Comparison of ENCODE assay signal across 21 cellular contexts in genomic region chr10:101958691-101959090, GRCh38.
DNase-seq lines count a peak whose midpoint lies in the region; ATAC-seq and TF ChIP-seq lines count a peak whose summit lies in the region.
"Had no signal": no experiment of that assay in that cellular context is flagged by ENCODE, and none has a peak within 500 bp of the region (broad histone marks: within the 10 kb centered on the region; RNA-seq: fewer than 3 reads in every experiment).

No MANE protein-coding gene starts in this region.

- H3K4me3 ChIP-seq in CD8-positive, alpha-beta T cell (ENCODE audit: low read depth, low read length): no peak overlapping the region
- H3K4me3 ChIP-seq in Karpas-422 (ENCODE audit: low read length): no peak overlapping the region
- H3K4me3 ChIP-seq in gastrocnemius medialis: no peak overlapping the region
- no peak overlapping the region for H3K4me3 ChIP-seq in CD8-positive, alpha-beta memory T cell (ENCODE audit: low read length)
- H3K4me3 ChIP-seq: BLaER1 treated with 17β-estradiol and CSF1 and Interleukin-3, amounts not matched to agents 10 nM and 100 nM; GM23338; K562; Peyer's patch; SJSA1 had no signal

- H3K4me3 Mint-ChIP-seq in CD8-positive, alpha-beta T cell: no peak overlapping the region
- no peak overlapping the region for H3K4me3 Mint-ChIP-seq in memory B cell
- no peak overlapping the region for H3K4me3 Mint-ChIP-seq in activated T-cell treated with anti-CD3 and anti-CD28 coated beads, Interleukin-2, amount 50 U/mL, for 72 hours
- H3K4me3 Mint-ChIP-seq in CD8-positive, alpha-beta memory T cell: no peak overlapping the region
- H3K4me3 Mint-ChIP-seq: GM23338 had no signal

- in situ Hi-C loops in gastrocnemius medialis (cut with MboI; ENCODE audit: low sequenced_read_pairs in 4 of 4): no loop called here

- no peak overlapping the region for H2AFZ ChIP-seq in Karpas-422 (ENCODE audit: low read length)
- H2AFZ ChIP-seq: GM23338 had no signal

- no peak overlapping the region for H3K4me2 ChIP-seq in Karpas-422 (ENCODE audit: low read depth, low read length, poor library complexity, severe bottlenecking)
- H3K4me2 ChIP-seq: BLaER1 treated with 17β-estradiol and CSF1 and Interleukin-3, amounts not matched to agents 10 nM and 100 nM; GM23338 had no signal

- CTCF ChIA-PET in CD8-positive, alpha-beta T cell (lab: Charles Lee): interaction anchor here (1.0 kb wide), 1 partner anchor 9 kb away, joined by 3 read pairs; no protein-coding TSS in a partner anchor
- CTCF ChIA-PET in CD8-positive, alpha-beta memory T cell (lab: Charles Lee): interaction anchor here (1.6 kb wide), 1 partner anchor 69 kb away, joined by 3 read pairs; no protein-coding TSS in a partner anchor

- no peaks in the 10 kb centered on the region for H4K20me1 ChIP-seq in Karpas-422 (ENCODE audit: insufficient read depth, low read depth, low read length)

- H3K9ac ChIP-seq in Karpas-422 (ENCODE audit: low read length): no peak overlapping the region
- H3K9ac ChIP-seq: BLaER1 treated with 17β-estradiol and CSF1 and Interleukin-3, amounts not matched to agents 10 nM and 100 nM had no signal

- intact Hi-C loops in CD8-positive, alpha-beta T cell (cut with DNase I, micrococcal nuclease): no loop called here
- intact Hi-C loops in gastrocnemius medialis (cut with DNase I; ENCODE audit: low total_unique reads): no loop called here

- H3K79me2 ChIP-seq in Karpas-422 (ENCODE audit: low read length): no peaks in the 10 kb centered on the region

- H3K4me1 Mint-ChIP-seq in CD8-positive, alpha-beta T cell (ENCODE audit: low read depth): peaks cover 2% of the 10 kb centered on the region
- H3K4me1 Mint-ChIP-seq in memory B cell: peaks cover 24% of the 10 kb centered on the region
- H3K4me1 Mint-ChIP-seq in activated T-cell treated with anti-CD3 and anti-CD28 coated beads, Interleukin-2, amount 50 U/mL, for 72 hours (ENCODE audit: low read depth): no peaks in the 10 kb centered on the region
- H3K4me1 Mint-ChIP-seq in CD8-positive, alpha-beta memory T cell: peaks cover 0 to 7% (median 0%) of the 10 kb centered on the region in 3 donors
- H3K4me1 Mint-ChIP-seq: GM23338 had no signal

- no peaks in the 10 kb centered on the region for H3K9me3 ChIP-seq in CD8-positive, alpha-beta T cell (ENCODE audit: low read length)
- H3K9me3 ChIP-seq in Karpas-422 (ENCODE audit: low read length) (no peaks in the 10 kb centered on the region), gastrocnemius medialis (no peaks in the 10 kb centered on the region)
- H3K9me3 ChIP-seq in CD8-positive, alpha-beta memory T cell (ENCODE audit: low read length): no peaks in the 10 kb centered on the region
- H3K9me3 ChIP-seq: Peyer's patch, SJSA1 had no signal

- POLR2A ChIA-PET in CD8-positive, alpha-beta T cell (lab: Charles Lee): no interaction called here
- POLR2A ChIA-PET in CD8-positive, alpha-beta memory T cell (lab: Charles Lee): no interaction called here

- no peak for TF ChIP-seq POLR2A in gastrocnemius medialis (IDR thresholded peaks at IDR 0.05)

- H3K27me3 ChIP-seq in CD8-positive, alpha-beta T cell (ENCODE audit: insufficient read depth, low read length): no peaks in the 10 kb centered on the region
- H3K27me3 ChIP-seq in Karpas-422 (ENCODE audit: low read length): no peaks in the 10 kb centered on the region
- H3K27me3 ChIP-seq in gastrocnemius medialis: no peaks in the 10 kb centered on the region
- no peaks in the 10 kb centered on the region for H3K27me3 ChIP-seq in CD8-positive, alpha-beta memory T cell (ENCODE audit: insufficient read depth, low read length, poor library complexity, severe bottlenecking)
- H3K27me3 ChIP-seq: BLaER1 treated with 17β-estradiol and CSF1 and Interleukin-3, amounts not matched to agents 10 nM and 100 nM; Peyer's patch; SJSA1 had no signal

- H3K27me3 Mint-ChIP-seq in CD8-positive, alpha-beta T cell (ENCODE audit: low read depth): no peaks in the 10 kb centered on the region
- no peaks in the 10 kb centered on the region for H3K27me3 Mint-ChIP-seq in memory B cell
- no peaks in the 10 kb centered on the region for H3K27me3 Mint-ChIP-seq in activated T-cell treated with anti-CD3 and anti-CD28 coated beads, Interleukin-2, amount 50 U/mL, for 72 hours (ENCODE audit: low read depth)
- H3K27me3 Mint-ChIP-seq in CD8-positive, alpha-beta memory T cell: no peaks in the 10 kb centered on the region

- no peak for TF ChIP-seq CTCF in CD8-positive, alpha-beta T cell (IDR thresholded peaks at IDR 0.05)
- no peak for TF ChIP-seq CTCF in gastrocnemius medialis (IDR thresholded peaks at IDR 0.05 in 4 of 5, conservative IDR thresholded peaks at IDR 0.05 in 1 of 5)

- H3K27ac Mint-ChIP-seq in CD8-positive, alpha-beta T cell: peak overlapping the region; percentile 6
- peak overlapping the region; percentile 82 for H3K27ac Mint-ChIP-seq in memory B cell
- no peak overlapping the region for H3K27ac Mint-ChIP-seq in activated T-cell treated with anti-CD3 and anti-CD28 coated beads, Interleukin-2, amount 50 U/mL, for 72 hours
- H3K27ac Mint-ChIP-seq in CD8-positive, alpha-beta memory T cell: peak overlapping the region in 4 of 8 donors; percentile 17 to 68 (median 48)
- H3K27ac Mint-ChIP-seq: GM23338 had no signal

- no peak for ATAC-seq in CD8-positive, alpha-beta T cell
- ATAC-seq in memory B cell (ENCODE audit: low read depth) (no peak), gastrocnemius medialis (no peak), HG03442 (IDR thresholded peaks at IDR 0.05; ENCODE audit: unreplicated experiment) (no peak)
- ATAC-seq in activated T-cell treated with anti-CD3 and anti-CD28 coated beads, Interleukin-2, amount 50 U/mL, for 72 hours (replicated peaks in 1 of 2): no peak
- ATAC-seq: GM23338, K562 had no signal

- H3K9me2 ChIP-seq in Karpas-422 (replicated peaks; ENCODE audit: insufficient read depth, low read length): no peaks in the 10 kb centered on the region

- H3K36me3 ChIP-seq in CD8-positive, alpha-beta T cell (ENCODE audit: insufficient read depth, low read length): peaks cover 11% of the 10 kb centered on the region
- no peaks in the 10 kb centered on the region; the same call in 1 of the 2 replicates for H3K36me3 ChIP-seq in Karpas-422 (ENCODE audit: insufficient read depth, low read length)
- peaks cover 0 to 20% of the 10 kb centered on the region in 2 donors for H3K36me3 ChIP-seq in gastrocnemius medialis
- H3K36me3 ChIP-seq in CD8-positive, alpha-beta memory T cell (ENCODE audit: insufficient read depth, low read length): peaks cover 3% of the 10 kb centered on the region

- DNase-seq in CD8-positive, alpha-beta T cell: no peak
- DNase-seq in Karpas-422 (no peak), memory B cell (ENCODE audit: low spot score in 2 of 2) (no peak), gastrocnemius medialis (no peak), NCI-H69 (lab: John Stamatoyannopoulos, UW) (no peak)
- DNase-seq in activated T-cell treated with anti-CD3 and anti-CD28 coated beads, Interleukin-2, amount 50 U/mL, for 72 hours: no peak
- DNase-seq in CD8-positive, alpha-beta memory T cell: no peak
- DNase-seq: DMS53, GDM1, HCEC 1CT, NCI-H1092 treated with DMSO at 0.1 percent for 48 hours, NCI-H1436 treated with DMSO at 0.1 percent for 48 hours, NCI-H1930, NCI-H226, NCI-H82, Peyer's patch had no signal

- H3K4me1 ChIP-seq in CD8-positive, alpha-beta T cell (ENCODE audit: insufficient read depth, low read length): no peaks in the 10 kb centered on the region
- H3K4me1 ChIP-seq in Karpas-422 (ENCODE audit: low read length) (peaks cover 7% of the 10 kb centered on the region), gastrocnemius medialis (peaks cover 29 to 35% of the 10 kb centered on the region in 2 donors)
- no peaks in the 10 kb centered on the region for H3K4me1 ChIP-seq in CD8-positive, alpha-beta memory T cell (ENCODE audit: insufficient read depth, low read length)
- H3K4me1 ChIP-seq: BLaER1 treated with 17β-estradiol and CSF1 and Interleukin-3, amounts not matched to agents 10 nM and 100 nM; Peyer's patch had no signal

- H3K36me3 Mint-ChIP-seq in CD8-positive, alpha-beta T cell: peaks cover 55% of the 10 kb centered on the region
- peaks cover 32% of the 10 kb centered on the region for H3K36me3 Mint-ChIP-seq in memory B cell
- H3K36me3 Mint-ChIP-seq in activated T-cell treated with anti-CD3 and anti-CD28 coated beads, Interleukin-2, amount 50 U/mL, for 72 hours (ENCODE audit: insufficient read depth in 2 of 2): peaks cover 4 to 11% of the 10 kb centered on the region in 2 donors
- H3K36me3 Mint-ChIP-seq in CD8-positive, alpha-beta memory T cell: peaks cover 17 to 59% (median 30%) of the 10 kb centered on the region in 3 donors

- no peaks in the 10 kb centered on the region for H3K9me3 Mint-ChIP-seq in CD8-positive, alpha-beta T cell
- no peaks in the 10 kb centered on the region for H3K9me3 Mint-ChIP-seq in memory B cell
- peaks cover 0 to 4% of the 10 kb centered on the region in 2 donors for H3K9me3 Mint-ChIP-seq in activated T-cell treated with anti-CD3 and anti-CD28 coated beads, Interleukin-2, amount 50 U/mL, for 72 hours
- no peaks in the 10 kb centered on the region for H3K9me3 Mint-ChIP-seq in CD8-positive, alpha-beta memory T cell
- H3K9me3 Mint-ChIP-seq: GM23338 had no signal

- H3K27ac ChIP-seq in CD8-positive, alpha-beta T cell (ENCODE audit: low read depth, low read length): no peak overlapping the region
- peak overlapping the region; percentile 54 for H3K27ac ChIP-seq in Karpas-422 (ENCODE audit: low read length)
- peak overlapping the region; percentile 89 to 98 (median 93) for H3K27ac ChIP-seq in gastrocnemius medialis
- H3K27ac ChIP-seq in CD8-positive, alpha-beta memory T cell (ENCODE audit: low read depth, low read length): no peak overlapping the region
- H3K27ac ChIP-seq: BLaER1 treated with 17β-estradiol and CSF1 and Interleukin-3, amounts not matched to agents 10 nM and 100 nM; Peyer's patch; SJSA1 had no signal

Comparison
In these comparisons a context has a peak if more than half of its experiments do, and no peak if none do; other contexts are left out.
1. H3K27ac ChIP-seq: peak in Karpas-422 (single experiment) and gastrocnemius medialis (4 of 4); none in CD8-positive, alpha-beta T cell (single experiment) and CD8-positive, alpha-beta memory T cell (single experiment).